9 cellular contexts compared by ENCODE assay signal in genomic region chr2:86225581-86225980, GRCh38. TPM values are rescaled to one million over a fixed set of nuclear protein-coding genes. Genes with fewer than 3 reads are reported as not detected.
DNase-seq lines count a peak whose midpoint lies in the region; ATAC-seq, FAIRE-seq and TF ChIP-seq lines count a peak whose summit lies in the region.
"Had no signal": no experiment of that assay in that cellular context is flagged by ENCODE, and none has a peak within 500 bp of the region (broad histone marks: within the 10 kb centered on the region; RNA-seq: fewer than 3 reads in every experiment).

No MANE protein-coding gene starts in this region.

- ATAC-seq in GM21576 (IDR thresholded peaks at IDR 0.05; ENCODE audit: unreplicated experiment) (peak; percentile 56), upper lobe of left lung (ENCODE audit: low FRiP score in 2 of 2) (no peak)
- peak; percentile 70 for ATAC-seq in activated naive CD8-positive, alpha-beta T cell treated with anti-CD3 and anti-CD28 coated beads, Interleukin-2, amount 50 U/mL, for 24 hours

- H3K4me1 ChIP-seq in OCI-LY3 (ENCODE audit: low read length) (peaks cover 32% of the 10 kb centered on the region), muscle layer of colon (ENCODE audit: insufficient read depth, low read length) (peaks cover 46% of the 10 kb centered on the region), upper lobe of left lung (peaks cover 6 to 25% (median 17%) of the 10 kb centered on the region in 4 donors)

- H3K27me3 ChIP-seq in OCI-LY3 (ENCODE audit: low read depth, low read length): peaks cover 3% of the 10 kb centered on the region; the same call in 1 of the 2 replicates
- no peaks in the 10 kb centered on the region for H3K27me3 ChIP-seq in muscle layer of colon (ENCODE audit: control insufficient read depth in 1 of 2, insufficient read depth in 2 of 2, low read length in 2 of 2)
- no peaks in the 10 kb centered on the region for H3K27me3 ChIP-seq in upper lobe of left lung

- TF ChIP-seq POLR2A in upper lobe of left lung (IDR thresholded peaks at IDR 0.05): no peak

- DNase-seq in CD1c-positive myeloid dendritic cell (ENCODE audit: extremely low spot score): peak; percentile 81
- peak; percentile 51 for DNase-seq in activated naive CD8-positive, alpha-beta T cell treated with anti-CD3 and anti-CD28 coated beads, Interleukin-2, amount 50 U/mL, for 24 hours
- peak; percentile 32 to 52 for DNase-seq in upper lobe of left lung
- DNase-seq in SK-N-DZ (ENCODE audit: low spot score): no peak
- DNase-seq in RCC 7860 (ENCODE audit: low spot score): no peak

- peak overlapping the region; percentile 29; the same call in 1 of the 2 replicates for H3K9ac ChIP-seq in OCI-LY3 (ENCODE audit: low read length)
- H3K9ac ChIP-seq in muscle layer of colon (ENCODE audit: low read length): no peak overlapping the region

- H3K27ac ChIP-seq in OCI-LY3 (ENCODE audit: low read length): no peak overlapping the region
- H3K27ac ChIP-seq in muscle layer of colon (ENCODE audit: low read depth, low read length): peak overlapping the region; percentile 91
- H3K27ac ChIP-seq in upper lobe of left lung: peak overlapping the region in 2 of 4 donors; percentile 36 to 59
- H3K27ac ChIP-seq: C4-2B had no signal

- peak overlapping the region; percentile 70 for H3K4me2 ChIP-seq in OCI-LY3 (ENCODE audit: low read length)

- peak overlapping the region; percentile 72; the same call in 1 of the 2 replicates for H2AFZ ChIP-seq in OCI-LY3 (ENCODE audit: low read depth, low read length)

- no peak overlapping the region for H3K4me3 Mint-ChIP-seq in activated naive CD8-positive, alpha-beta T cell treated with anti-CD3 and anti-CD28 coated beads, Interleukin-2, amount 50 U/mL, for 24 hours

- TF ChIP-seq EP300 in upper lobe of left lung (IDR thresholded peaks at IDR 0.05): no peak

- H3K36me3 ChIP-seq in OCI-LY3 (replicated peaks; ENCODE audit: low read depth, low read length): no peaks in the 10 kb centered on the region
- H3K36me3 ChIP-seq in muscle layer of colon (ENCODE audit: insufficient read depth, low read length): no peaks in the 10 kb centered on the region
- no peaks in the 10 kb centered on the region for H3K36me3 ChIP-seq in upper lobe of left lung

- no peaks in the 10 kb centered on the region for H3K27me3 Mint-ChIP-seq in activated naive CD8-positive, alpha-beta T cell treated with anti-CD3 and anti-CD28 coated beads, Interleukin-2, amount 50 U/mL, for 24 hours

- H4K20me1 ChIP-seq in OCI-LY3 (ENCODE audit: insufficient read depth, low read length): no peaks in the 10 kb centered on the region

- H3K9me3 ChIP-seq in OCI-LY3 (ENCODE audit: insufficient read depth, low read length) (no peaks in the 10 kb centered on the region), muscle layer of colon (ENCODE audit: low read length) (no peaks in the 10 kb centered on the region), upper lobe of left lung (no peaks in the 10 kb centered on the region)

- H3K4me3 ChIP-seq in OCI-LY3 (ENCODE audit: low read length): peak overlapping the region; percentile 50; the same call in 1 of the 2 replicates
- H3K4me3 ChIP-seq in muscle layer of colon (ENCODE audit: low read depth in 1 of 2, low read length in 2 of 2): no peak overlapping the region
- H3K4me3 ChIP-seq in upper lobe of left lung: no peak overlapping the region

- H3K27ac Mint-ChIP-seq in activated naive CD8-positive, alpha-beta T cell treated with anti-CD3 and anti-CD28 coated beads, Interleukin-2, amount 50 U/mL, for 24 hours: peak overlapping the region; percentile 56

- no peaks in the 10 kb centered on the region for H3K36me3 Mint-ChIP-seq in activated naive CD8-positive, alpha-beta T cell treated with anti-CD3 and anti-CD28 coated beads, Interleukin-2, amount 50 U/mL, for 24 hours (ENCODE audit: low read depth)

- peaks cover 13% of the 10 kb centered on the region for H3K4me1 Mint-ChIP-seq in activated naive CD8-positive, alpha-beta T cell treated with anti-CD3 and anti-CD28 coated beads, Interleukin-2, amount 50 U/mL, for 24 hours

- WGBS in upper lobe of left lung, 2 donors: 1 to 29% methylated on average over 1 to 6 of the region's 6 CpGs

- TF ChIP-seq CTCF in OCI-LY3 (IDR thresholded peaks at IDR 0.05; ENCODE audit: low read depth, low read length) (peak; percentile 17; the same call in 1 of the 2 replicates), upper lobe of left lung (IDR thresholded peaks at IDR 0.05) (no peak)

- no peak for FAIRE-seq in RCC 7860 (lab: Jason Lieb, UNC)

- no peaks in the 10 kb centered on the region for H3K9me3 Mint-ChIP-seq in activated naive CD8-positive, alpha-beta T cell treated with anti-CD3 and anti-CD28 coated beads, Interleukin-2, amount 50 U/mL, for 24 hours

- no peaks in the 10 kb centered on the region for H3K79me2 ChIP-seq in OCI-LY3 (ENCODE audit: low read length)

RNA-seq across cellular contexts. Expression of gene MRPL35, which starts 26.3 kb away (rescaled TPM):
- 10 to 100 TPM in 5 of 6 donors, 1 to 10 TPM in 1; 9.9 to 21.5 (median 16.6) TPM for total RNA-seq in upper lobe of left lung
- 29.0 and 32.8 TPM in 2 replicates for polyA plus RNA-seq in SK-N-DZ (2014; cell fraction: cytosol; rRNA removed)
- polyA plus RNA-seq in SK-N-DZ (2014; cell fraction: nucleus; rRNA removed): 25.1 and 30.4 TPM in 2 replicates

RNA-seq across cellular contexts. Expression of gene IMMT, which starts 30.3 kb away (rescaled TPM):
- total RNA-seq in upper lobe of left lung: 10 to 100 TPM; 36.7 to 65.4 (median 54.8) TPM
- 78.9 and 89.0 TPM in 2 replicates for polyA plus RNA-seq in SK-N-DZ (2014; cell fraction: cytosol; rRNA removed)
- polyA plus RNA-seq in SK-N-DZ (2014; cell fraction: nucleus; rRNA removed): 61.3 and 86.7 TPM in 2 replicates

Comparison
In these comparisons a context has a peak if more than half of its experiments do, and no peak if none do; other contexts are left out.
1. DNase-seq: peak in CD1c-positive myeloid dendritic cell (single experiment), activated naive CD8-positive, alpha-beta T cell treated with anti-CD3 and anti-CD28 coated beads, Interleukin-2, amount 50 U/mL, for 24 hours (single experiment) and upper lobe of left lung (2 of 2); none in SK-N-DZ (single experiment) and RCC 7860 (single experiment).
2. ATAC-seq: peak in GM21576 (single experiment) and activated naive CD8-positive, alpha-beta T cell treated with anti-CD3 and anti-CD28 coated beads, Interleukin-2, amount 50 U/mL, for 24 hours (single experiment); none in upper lobe of left lung (0 of 2).